Comparison of ENCODE assay signal across 17 cellular contexts in the genomic region with DNA sequence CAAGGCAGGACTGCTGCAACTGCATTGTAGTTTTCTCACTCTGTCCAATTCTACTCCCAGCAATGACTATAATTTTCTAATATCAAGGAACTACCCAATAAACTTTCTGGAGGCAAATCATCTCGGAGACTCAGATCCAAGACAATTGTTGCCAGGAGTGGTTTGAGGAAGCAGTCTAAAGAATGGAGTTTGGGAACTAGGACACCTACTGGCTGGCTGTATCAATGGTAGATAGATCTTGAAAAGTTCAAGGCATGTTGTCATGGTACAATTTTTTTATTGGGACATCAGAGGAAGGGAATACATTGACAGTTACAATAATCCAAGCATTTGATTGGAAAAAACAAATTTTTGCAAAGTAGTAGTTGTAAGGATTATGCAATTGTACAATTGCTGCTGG.
A peak's percentile ranks its signal among the peaks of the same experiment; 100 is the strongest.
DNase-seq lines count a peak whose midpoint lies in the region; ATAC-seq and TF ChIP-seq lines count a peak whose summit lies in the region.
"Had no signal": no experiment of that assay in that cellular context is flagged by ENCODE, and none has a peak within 500 bp of the region (broad histone marks: within the 10 kb centered on the region; RNA-seq: fewer than 3 reads in every experiment).

No MANE protein-coding gene starts in this region.

- H3K27ac ChIP-seq in SK-N-SH (ENCODE audit: low read depth in 2 of 2, low read length in 1 of 2) (no peak overlapping the region), WERI-Rb-1 (no peak overlapping the region)
- H3K27ac ChIP-seq: SJSA1 had no signal

- no peaks in the 10 kb centered on the region for H3F3A ChIP-seq in SK-N-SH (replicated peaks; ENCODE audit: insufficient read depth)

- H3K27me3 ChIP-seq in SK-N-SH (ENCODE audit: insufficient read depth) (no peaks in the 10 kb centered on the region), WERI-Rb-1 (ENCODE audit: insufficient read depth, low read depth, severe bottlenecking) (no peaks in the 10 kb centered on the region)
- H3K27me3 ChIP-seq: SJSA1 had no signal

- H4K20me1 ChIP-seq in SK-N-SH (ENCODE audit: insufficient read depth) = no peaks in the 10 kb centered on the region

- no peak for TF ChIP-seq RAD21 in SK-N-SH (IDR thresholded peaks at IDR 0.05; ENCODE audit: low read length)

- H3K79me2 ChIP-seq in SK-N-SH (ENCODE audit: insufficient read depth) = no peaks in the 10 kb centered on the region

- no peak for DNase-seq in SK-N-SH
- DNase-seq in WERI-Rb-1 = no peak
- peak; percentile 26 for DNase-seq in iPS-NIHi7 (ENCODE audit: extremely low spot score)
- no peak for DNase-seq in effector CD8-positive, alpha-beta T cell (lab: John Stamatoyannopoulos, UW)
- DNase-seq: AML-193; KG1; NCI-H1092 treated with DMSO at 0.1 percent for 48 hours; NCI-H1436 treated with DMSO at 0.1 percent for 48 hours; NCI-H1930; NCI-H2227 treated with DMSO at 0.1 percent for 48 hours; NCI-H510A; NK-92 treated with Interleukin-12 subunit alpha and Interleukin-12 subunit beta, amount 100 ng/mL, for 24 hours had no signal

- H3K9me2 ChIP-seq in SK-N-SH = no peaks in the 10 kb centered on the region

- H2AFZ ChIP-seq in SK-N-SH (ENCODE audit: low read depth) = no peak overlapping the region

- CTCF ChIA-PET in SK-N-SH (lab: Yijun Ruan, JAX) = no interaction called here

- H3K4me3 ChIP-seq in SK-N-SH (ENCODE audit: low read depth in 2 of 2, low read length in 1 of 2) (no peak overlapping the region), WERI-Rb-1 (ENCODE audit: low read depth, low read length) (no peak overlapping the region)
- H3K4me3 ChIP-seq: SJSA1 had no signal

- H3K9me3 ChIP-seq in SK-N-SH = no peaks in the 10 kb centered on the region
- no peaks in the 10 kb centered on the region for H3K9me3 ChIP-seq in WERI-Rb-1 (ENCODE audit: severe bottlenecking)
- H3K9me3 ChIP-seq: SJSA1 had no signal

- no peaks in the 10 kb centered on the region for H3K36me3 ChIP-seq in SK-N-SH (replicated peaks in 1 of 2; ENCODE audit: control insufficient read depth in 1 of 2, insufficient read depth in 2 of 2, low read length in 1 of 2)
- H3K36me3 ChIP-seq in WERI-Rb-1 = no peaks in the 10 kb centered on the region
- H3K36me3 ChIP-seq: SJSA1 had no signal

- TF ChIP-seq CTCF in SK-N-SH (IDR thresholded peaks at IDR 0.05) (peak; percentile 12; the same call in 1 of the 2 replicates), WERI-Rb-1 (IDR thresholded peaks at IDR 0.05; ENCODE audit: low read depth, low read length) (0 out of 2 replicates have a peak, but pooled peaks have one; percentile 30)

- TF ChIP-seq EP300 in SK-N-SH (IDR thresholded peaks at IDR 0.05; ENCODE audit: borderline replicate concordance in 1 of 2, low read depth in 1 of 2, low read length in 1 of 2) = no peak

- no peak overlapping the region for H3K4me2 ChIP-seq in SK-N-SH

- no peak overlapping the region for H3K9ac ChIP-seq in SK-N-SH

- ATAC-seq in SK-N-SH treated with all-trans-retinoic acid at 6 μM for 48 hours (no peak), HG03439 (IDR thresholded peaks at IDR 0.05; ENCODE audit: unreplicated experiment) (no peak), HG02884 (IDR thresholded peaks at IDR 0.05; ENCODE audit: unreplicated experiment) (no peak)
- ATAC-seq: Right ventricle myocardium inferior had no signal

- 19% methylated on average over 1 of the region's 1 CpG for WGBS in SK-N-SH (ENCODE audit: low lambda C conversion rate)

- no peaks in the 10 kb centered on the region for H3K4me1 ChIP-seq in SK-N-SH (ENCODE audit: control insufficient read depth in 1 of 2, insufficient read depth in 2 of 2, low read depth in 1 of 2, low read length in 1 of 2)
- H3K4me1 ChIP-seq: SJSA1 had no signal

- POLR2A ChIA-PET in SK-N-SH (lab: Yijun Ruan, JAX) = no interaction called here

TF ChIP-seq in SK-N-SH, 30 proteins besides CTCF, POLR2A, EP300 and RAD21:
- TF ChIP-seq, protein P1, sequence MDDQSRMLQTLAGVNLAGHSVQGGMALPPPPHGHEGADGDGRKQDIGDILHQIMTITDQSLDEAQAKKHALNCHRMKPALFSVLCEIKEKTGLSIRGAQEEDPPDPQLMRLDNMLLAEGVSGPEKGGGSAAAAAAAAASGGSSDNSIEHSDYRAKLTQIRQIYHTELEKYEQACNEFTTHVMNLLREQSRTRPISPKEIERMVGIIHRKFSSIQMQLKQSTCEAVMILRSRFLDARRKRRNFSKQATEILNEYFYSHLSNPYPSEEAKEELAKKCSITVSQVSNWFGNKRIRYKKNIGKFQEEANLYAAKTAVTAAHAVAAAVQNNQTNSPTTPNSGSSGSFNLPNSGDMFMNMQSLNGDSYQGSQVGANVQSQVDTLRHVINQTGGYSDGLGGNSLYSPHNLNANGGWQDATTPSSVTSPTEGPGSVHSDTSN (IDR thresholded peaks at IDR 0.05) = no peak
- TF ChIP-seq NFIC (IDR thresholded peaks at IDR 0.05; ENCODE audit: borderline replicate concordance) = no peak

TF ChIP-seq in SK-N-SH treated with all-trans-retinoic acid at 6 μM for 48 hours, 23 proteins besides CTCF, POLR2A, EP300 and RAD21 (continues in another document):
- TF ChIP-seq PPARA (CRISPR knock-in tag; IDR thresholded peaks at IDR 0.05; ENCODE audit: borderline replicate concordance) (no peak), ZNF8 (CRISPR knock-in tag; IDR thresholded peaks at IDR 0.05) (no peak), ESRRG (CRISPR knock-in tag; IDR thresholded peaks at IDR 0.05) (no peak), SNAI2 (CRISPR knock-in tag; IDR thresholded peaks at IDR 0.05) (no peak), RARB (CRISPR knock-in tag; IDR thresholded peaks at IDR 0.05) (no peak), CSDC2 (CRISPR knock-in tag; IDR thresholded peaks at IDR 0.05) (no peak), OSR1 (CRISPR knock-in tag; IDR thresholded peaks at IDR 0.05) (no peak), ZFP30 (CRISPR knock-in tag; IDR thresholded peaks at IDR 0.05) (no peak)
- TF ChIP-seq, protein P2, sequence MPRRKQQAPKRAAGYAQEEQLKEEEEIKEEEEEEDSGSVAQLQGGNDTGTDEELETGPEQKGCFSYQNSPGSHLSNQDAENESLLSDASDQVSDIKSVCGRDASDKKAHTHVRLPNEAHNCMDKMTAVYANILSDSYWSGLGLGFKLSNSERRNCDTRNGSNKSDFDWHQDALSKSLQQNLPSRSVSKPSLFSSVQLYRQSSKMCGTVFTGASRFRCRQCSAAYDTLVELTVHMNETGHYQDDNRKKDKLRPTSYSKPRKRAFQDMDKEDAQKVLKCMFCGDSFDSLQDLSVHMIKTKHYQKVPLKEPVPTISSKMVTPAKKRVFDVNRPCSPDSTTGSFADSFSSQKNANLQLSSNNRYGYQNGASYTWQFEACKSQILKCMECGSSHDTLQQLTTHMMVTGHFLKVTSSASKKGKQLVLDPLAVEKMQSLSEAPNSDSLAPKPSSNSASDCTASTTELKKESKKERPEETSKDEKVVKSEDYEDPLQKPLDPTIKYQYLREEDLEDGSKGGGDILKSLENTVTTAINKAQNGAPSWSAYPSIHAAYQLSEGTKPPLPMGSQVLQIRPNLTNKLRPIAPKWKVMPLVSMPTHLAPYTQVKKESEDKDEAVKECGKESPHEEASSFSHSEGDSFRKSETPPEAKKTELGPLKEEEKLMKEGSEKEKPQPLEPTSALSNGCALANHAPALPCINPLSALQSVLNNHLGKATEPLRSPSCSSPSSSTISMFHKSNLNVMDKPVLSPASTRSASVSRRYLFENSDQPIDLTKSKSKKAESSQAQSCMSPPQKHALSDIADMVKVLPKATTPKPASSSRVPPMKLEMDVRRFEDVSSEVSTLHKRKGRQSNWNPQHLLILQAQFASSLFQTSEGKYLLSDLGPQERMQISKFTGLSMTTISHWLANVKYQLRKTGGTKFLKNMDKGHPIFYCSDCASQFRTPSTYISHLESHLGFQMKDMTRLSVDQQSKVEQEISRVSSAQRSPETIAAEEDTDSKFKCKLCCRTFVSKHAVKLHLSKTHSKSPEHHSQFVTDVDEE (CRISPR knock-in tag; IDR thresholded peaks at IDR 0.05) = no peak
- TF ChIP-seq, protein P3, sequence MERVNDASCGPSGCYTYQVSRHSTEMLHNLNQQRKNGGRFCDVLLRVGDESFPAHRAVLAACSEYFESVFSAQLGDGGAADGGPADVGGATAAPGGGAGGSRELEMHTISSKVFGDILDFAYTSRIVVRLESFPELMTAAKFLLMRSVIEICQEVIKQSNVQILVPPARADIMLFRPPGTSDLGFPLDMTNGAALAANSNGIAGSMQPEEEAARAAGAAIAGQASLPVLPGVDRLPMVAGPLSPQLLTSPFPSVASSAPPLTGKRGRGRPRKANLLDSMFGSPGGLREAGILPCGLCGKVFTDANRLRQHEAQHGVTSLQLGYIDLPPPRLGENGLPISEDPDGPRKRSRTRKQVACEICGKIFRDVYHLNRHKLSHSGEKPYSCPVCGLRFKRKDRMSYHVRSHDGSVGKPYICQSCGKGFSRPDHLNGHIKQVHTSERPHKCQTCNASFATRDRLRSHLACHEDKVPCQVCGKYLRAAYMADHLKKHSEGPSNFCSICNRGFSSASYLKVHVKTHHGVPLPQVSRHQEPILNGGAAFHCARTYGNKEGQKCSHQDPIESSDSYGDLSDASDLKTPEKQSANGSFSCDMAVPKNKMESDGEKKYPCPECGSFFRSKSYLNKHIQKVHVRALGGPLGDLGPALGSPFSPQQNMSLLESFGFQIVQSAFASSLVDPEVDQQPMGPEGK (CRISPR knock-in tag; IDR thresholded peaks at IDR 0.05; ENCODE audit: borderline replicate concordance) = no peak
- TF ChIP-seq, protein P4, sequence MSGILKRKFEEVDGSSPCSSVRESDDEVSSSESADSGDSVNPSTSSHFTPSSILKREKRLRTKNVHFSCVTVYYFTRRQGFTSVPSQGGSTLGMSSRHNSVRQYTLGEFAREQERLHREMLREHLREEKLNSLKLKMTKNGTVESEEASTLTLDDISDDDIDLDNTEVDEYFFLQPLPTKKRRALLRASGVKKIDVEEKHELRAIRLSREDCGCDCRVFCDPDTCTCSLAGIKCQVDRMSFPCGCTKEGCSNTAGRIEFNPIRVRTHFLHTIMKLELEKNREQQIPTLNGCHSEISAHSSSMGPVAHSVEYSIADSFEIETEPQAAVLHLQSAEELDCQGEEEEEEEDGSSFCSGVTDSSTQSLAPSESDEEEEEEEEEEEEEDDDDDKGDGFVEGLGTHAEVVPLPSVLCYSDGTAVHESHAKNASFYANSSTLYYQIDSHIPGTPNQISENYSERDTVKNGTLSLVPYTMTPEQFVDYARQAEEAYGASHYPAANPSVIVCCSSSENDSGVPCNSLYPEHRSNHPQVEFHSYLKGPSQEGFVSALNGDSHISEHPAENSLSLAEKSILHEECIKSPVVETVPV (CRISPR knock-in tag; IDR thresholded peaks at IDR 0.05) = no peak
- TF ChIP-seq, protein P5, sequence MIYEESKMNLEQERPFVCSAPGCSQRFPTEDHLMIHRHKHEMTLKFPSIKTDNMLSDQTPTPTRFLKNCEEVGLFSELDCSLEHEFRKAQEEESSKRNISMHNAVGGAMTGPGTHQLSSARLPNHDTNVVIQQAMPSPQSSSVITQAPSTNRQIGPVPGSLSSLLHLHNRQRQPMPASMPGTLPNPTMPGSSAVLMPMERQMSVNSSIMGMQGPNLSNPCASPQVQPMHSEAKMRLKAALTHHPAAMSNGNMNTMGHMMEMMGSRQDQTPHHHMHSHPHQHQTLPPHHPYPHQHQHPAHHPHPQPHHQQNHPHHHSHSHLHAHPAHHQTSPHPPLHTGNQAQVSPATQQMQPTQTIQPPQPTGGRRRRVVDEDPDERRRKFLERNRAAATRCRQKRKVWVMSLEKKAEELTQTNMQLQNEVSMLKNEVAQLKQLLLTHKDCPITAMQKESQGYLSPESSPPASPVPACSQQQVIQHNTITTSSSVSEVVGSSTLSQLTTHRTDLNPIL (CRISPR knock-in tag; IDR thresholded peaks at IDR 0.05; ENCODE audit: low read depth) = no peak
